1 cellular context compared by ENCODE assay signal in the genomic region with DNA sequence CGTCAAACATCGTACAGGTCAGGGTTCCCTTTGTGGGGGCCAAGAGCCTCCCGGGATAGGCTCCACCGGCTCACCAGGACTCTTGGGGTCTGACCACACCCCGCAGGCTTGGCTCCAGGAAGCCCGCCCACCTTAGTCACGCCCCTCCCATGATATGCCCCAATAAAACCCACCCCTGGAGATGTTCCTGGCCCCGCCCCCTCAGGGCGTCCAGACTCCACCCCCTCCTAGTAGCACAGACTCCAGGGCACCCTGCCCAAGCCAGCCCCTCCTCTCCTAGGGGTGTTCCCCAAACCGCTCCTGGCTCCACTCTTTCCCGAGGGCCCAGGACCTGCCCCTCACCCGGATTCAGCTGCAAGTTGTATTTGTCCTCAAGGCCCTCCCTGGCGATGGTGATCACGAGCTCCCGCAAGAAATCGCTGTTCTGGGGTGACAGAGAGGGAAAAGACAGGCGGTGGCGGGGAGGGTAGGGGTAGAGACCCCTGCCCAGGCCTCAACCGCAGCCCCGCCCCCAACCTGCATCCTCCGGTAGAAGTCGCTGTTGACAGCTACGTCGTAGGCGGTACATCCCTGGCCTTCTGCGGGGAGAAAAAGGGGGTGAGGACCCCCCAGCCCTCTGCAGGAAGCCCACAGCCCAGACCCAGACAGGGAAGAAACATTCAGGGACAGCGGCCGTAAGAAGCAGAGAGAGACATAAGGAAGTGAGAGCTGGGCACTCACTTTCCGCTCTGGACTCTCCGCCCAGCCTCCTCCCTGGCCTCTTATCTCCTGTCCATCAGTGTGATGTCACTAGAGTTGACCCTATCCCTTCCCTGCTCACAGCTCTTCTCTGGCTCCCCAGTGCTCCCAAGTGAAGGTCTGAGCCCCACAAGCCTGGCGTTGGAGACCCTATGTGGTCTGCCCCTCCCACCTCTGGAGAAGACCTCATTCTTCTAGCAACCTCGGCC.
TF ChIP-seq lines count a peak whose summit lies in the region.

No MANE protein-coding gene starts in this region.

TF ChIP-seq in HEK293, 187 proteins besides CTCF, POLR2A, EP300 and RAD21 (continued from another document):
- TF ChIP-seq GLIS1 (tag by site-specific recombination; IDR thresholded peaks at IDR 0.05) (peak; percentile 20; the same call in 1 of the 2 replicates), OSR2 (tag by site-specific recombination; IDR thresholded peaks at IDR 0.05) (no peak), ZXDB (tag by site-specific recombination; IDR thresholded peaks at IDR 0.05) (peak; percentile 43; the same call in 1 of the 2 replicates), ZNF19 (tag by site-specific recombination; IDR thresholded peaks at IDR 0.05; ENCODE audit: low read depth) (no peak), KLF1 (tag by site-specific recombination; IDR thresholded peaks at IDR 0.05) (peak; percentile 86), SP2 (tag by site-specific recombination; IDR thresholded peaks at IDR 0.05) (peak; percentile 80), KLF9 (tag by site-specific recombination; IDR thresholded peaks at IDR 0.05; ENCODE audit: low read depth) (peak; percentile 77), ZNF335 (tag by site-specific recombination; conservative IDR thresholded peaks at IDR 0.05) (no peak), PRDM1 (tag by site-specific recombination; IDR thresholded peaks at IDR 0.05) (peak; percentile 60; the same call in 1 of the 2 replicates), SP3 (tag by site-specific recombination; IDR thresholded peaks at IDR 0.05) (peak; percentile 68)
TF ChIP-seq in HEK293: peak in this region for 10.
